Comparison of ENCODE assay signal across 8 cellular contexts in the genomic region with DNA sequence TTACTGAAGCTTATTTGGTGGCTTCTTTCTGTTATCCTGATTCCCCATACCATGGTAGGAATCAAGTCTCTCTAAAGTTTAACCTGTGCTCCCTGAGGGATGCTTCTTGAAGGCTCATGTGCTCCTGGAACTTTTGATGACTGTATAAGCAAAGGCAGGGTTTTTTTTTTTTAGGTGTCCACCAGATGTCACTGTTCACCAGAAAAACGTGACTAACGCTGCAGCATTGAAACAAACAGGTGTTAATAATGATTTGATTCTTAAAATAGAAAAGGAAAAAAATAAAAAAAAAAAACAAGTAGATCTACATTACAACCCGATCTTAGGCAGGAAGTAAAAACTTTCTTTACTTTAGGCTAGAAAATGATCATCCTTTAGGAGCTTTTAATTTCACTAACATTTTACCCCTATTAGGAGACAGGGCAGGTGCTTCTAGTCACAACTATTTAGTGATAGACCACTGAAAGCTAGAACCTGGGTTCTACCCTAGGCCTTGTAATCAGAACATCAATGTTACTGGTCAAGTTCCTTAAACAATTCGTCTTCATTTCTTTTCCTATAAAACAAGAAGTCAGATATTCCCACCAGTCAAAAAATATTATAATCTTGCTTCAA.
DNase-seq lines count a peak whose midpoint lies in the region; ATAC-seq, FAIRE-seq and TF ChIP-seq lines count a peak whose summit lies in the region.

No MANE protein-coding gene starts in this region.

- intact Hi-C loops in testis (cut with DNase I; ENCODE audit: low total_unique reads), result no loop called here

- no peaks in the 10 kb centered on the region for H3K9me2 ChIP-seq in MM.1S (replicated peaks; ENCODE audit: insufficient read depth, low read length)

- TF ChIP-seq CTCF in BE2C (IDR thresholded peaks at IDR 0.05; ENCODE audit: low read depth, low read length) (peak; percentile 63), MM.1S (IDR thresholded peaks at IDR 0.05; ENCODE audit: low read length) (peak; percentile 66), testis (IDR thresholded peaks at IDR 0.05) (peak in 2 of 3 experiments; percentile 7 to 35)

- H3K27me3 ChIP-seq in BE2C (no peaks in the 10 kb centered on the region), MM.1S (replicated peaks; ENCODE audit: insufficient read depth, low read length) (no peaks in the 10 kb centered on the region), testis (no peaks in the 10 kb centered on the region)

- peak overlapping the region; percentile 38 for H3K4me2 ChIP-seq in MM.1S (ENCODE audit: low read depth, low read length)

- H3K9ac ChIP-seq in MM.1S (ENCODE audit: low read length), result peak overlapping the region; percentile 30; the same call in 1 of the 2 replicates

- WGBS in testis, 2 donors, result 14 to 27% methylated on average over 4 of the region's 4 CpGs

- no peaks in the 10 kb centered on the region for H3K36me3 ChIP-seq in BE2C
- H3K36me3 ChIP-seq in MM.1S (replicated peaks; ENCODE audit: insufficient read depth, low read length), result no peaks in the 10 kb centered on the region
- H3K36me3 ChIP-seq in testis (ENCODE audit: low read depth, missing control alignments), result no peaks in the 10 kb centered on the region

- TF ChIP-seq POLR2A in GM12891 (IDR thresholded peaks at IDR 0.05; ENCODE audit: low read depth, low read length) (no peak), testis (IDR thresholded peaks at IDR 0.05) (no peak)

- ATAC-seq in HG02588 (IDR thresholded peaks at IDR 0.05; ENCODE audit: unreplicated experiment) (peak; percentile 77), SK-N-SH treated with all-trans-retinoic acid at 6 μM for 48 hours (peak; percentile 82)

- H3K4me3 ChIP-seq in BE2C (ENCODE audit: low read depth, low read length) (no peak overlapping the region), MM.1S (ENCODE audit: low read length) (no peak overlapping the region; the same call in 1 of the 2 replicates), testis (no peak overlapping the region)

- no peak for DNase-seq in BE2C
- DNase-seq in GM12891 (ENCODE audit: insufficient read length, low spot score), result peak; percentile 5
- peak; percentile 87 for DNase-seq in MM.1S
- peak; percentile 24 for DNase-seq in foreskin melanocyte
- DNase-seq in testis, result no peak
- no peak for DNase-seq in OCI-M2 (lab: John Stamatoyannopoulos, UW; ENCODE audit: unreplicated experiment)

- H4K20me1 ChIP-seq in MM.1S (ENCODE audit: insufficient read depth, low read length), result no peaks in the 10 kb centered on the region

- no peaks in the 10 kb centered on the region for H3K79me2 ChIP-seq in MM.1S (ENCODE audit: low read length)

- H3K9me3 ChIP-seq in BE2C (no peaks in the 10 kb centered on the region), MM.1S (replicated peaks; ENCODE audit: insufficient read depth, low read length) (no peaks in the 10 kb centered on the region), testis (no peaks in the 10 kb centered on the region)

- H3K4me1 ChIP-seq in BE2C (peaks cover 5% of the 10 kb centered on the region), MM.1S (ENCODE audit: low read length) (peaks cover 10% of the 10 kb centered on the region; the same call in 1 of the 2 replicates), testis (no peaks in the 10 kb centered on the region)

- peaks cover 5% of the 10 kb centered on the region for H3F3A ChIP-seq in MM.1S (ENCODE audit: insufficient read depth, low read length)

- H2AFZ ChIP-seq in MM.1S (ENCODE audit: low read length), result peak overlapping the region; percentile 28; the same call in 1 of the 2 replicates

- FAIRE-seq in GM12891 (lab: Jason Lieb, UNC), result peak; percentile 77

- peak overlapping the region; percentile 65 for H3K27ac ChIP-seq in MM.1S (ENCODE audit: low read length)
- H3K27ac ChIP-seq in testis, result no peak overlapping the region

TF ChIP-seq in GM12891, 5 proteins besides CTCF, POLR2A, EP300 and RAD21:
- TF ChIP-seq SPI1 (IDR thresholded peaks at IDR 0.05; ENCODE audit: low read depth, low read length) (no peak), POU2F2 (IDR thresholded peaks at IDR 0.05; ENCODE audit: low read depth, low read length) (no peak), TAF1 (IDR thresholded peaks at IDR 0.05; ENCODE audit: low read depth, low read length) (no peak), POLR2AphosphoS5 (IDR thresholded peaks at IDR 0.05; ENCODE audit: low read depth, low read length) (no peak), PAX5 (IDR thresholded peaks at IDR 0.05; ENCODE audit: insufficient read depth, low read length, severe bottlenecking) (no peak)

TF ChIP-seq in SK-N-SH treated with all-trans-retinoic acid at 6 μM for 48 hours, 23 proteins besides CTCF, POLR2A, EP300 and RAD21:
- TF ChIP-seq ZFP3 (CRISPR knock-in tag; IDR thresholded peaks at IDR 0.05) (no peak), SNAI2 (CRISPR knock-in tag; IDR thresholded peaks at IDR 0.05) (no peak)

Comparison
In these comparisons a context has a peak if more than half of its experiments do, and no peak if none do; other contexts are left out.
1. DNase-seq: peak in GM12891 (single experiment), MM.1S (single experiment) and foreskin melanocyte (single experiment); none in BE2C (single experiment), testis (single experiment) and OCI-M2 (single experiment).
2. Peak in every context shown above with its lines, with median percentiles within 50 percentile points of each other: CTCF ChIP-seq.